In the genomic region with DNA sequence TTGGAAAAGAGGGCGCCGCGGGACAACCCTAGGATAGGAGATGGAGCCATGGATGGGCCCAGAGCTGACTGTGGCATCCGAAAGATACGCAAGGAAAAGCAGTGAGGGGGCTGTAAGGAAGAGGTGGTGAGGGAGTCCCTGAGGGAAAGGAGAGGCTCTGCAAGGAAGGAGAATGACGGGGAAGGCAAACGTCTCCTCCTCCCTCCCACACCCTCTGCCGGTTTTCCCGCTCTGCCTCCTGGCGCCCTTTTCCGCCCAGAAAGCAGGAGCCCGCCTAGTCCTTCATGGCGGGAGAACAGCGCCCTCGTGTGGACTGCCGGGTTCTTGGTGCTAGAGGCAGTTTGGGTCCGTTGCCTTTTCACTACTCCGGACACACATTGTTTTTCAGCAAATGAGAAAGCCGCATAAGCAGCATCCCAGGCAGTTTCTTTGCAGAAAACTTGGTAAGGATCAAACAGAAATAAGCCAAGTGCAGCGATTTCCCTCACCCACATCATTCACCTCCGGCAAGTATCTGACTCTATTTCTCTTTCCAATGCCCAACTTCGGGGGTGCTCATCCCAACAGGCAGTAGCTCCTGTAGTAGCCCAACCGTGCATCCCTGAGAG, we compare ENCODE assay signal across 9 cellular contexts.
DNase-seq lines count a peak whose midpoint lies in the region; ATAC-seq and TF ChIP-seq lines count a peak whose summit lies in the region.
"Had no signal": no experiment of that assay in that cellular context is flagged by ENCODE, and none has a peak within 500 bp of the region (broad histone marks: within the 10 kb centered on the region; RNA-seq: fewer than 3 reads in every experiment).

No MANE protein-coding gene starts in this region.

- in situ Hi-C loops in SK-MEL-5 (cut with HindIII; ENCODE audit: low pct_unique_long_range_greater_than_20kb, low sequenced_read_pairs): no loop called here

- H3K36me3 ChIP-seq in cardiac muscle cell (no peaks in the 10 kb centered on the region), aorta (ENCODE audit: control insufficient read depth in 1 of 2, insufficient read depth in 2 of 2, low read length in 1 of 2) (no peaks in the 10 kb centered on the region)

- no peaks in the 10 kb centered on the region for H3K4me1 ChIP-seq in cardiac muscle cell (ENCODE audit: low read depth)
- H3K4me1 ChIP-seq in aorta (ENCODE audit: control insufficient read depth in 1 of 2, insufficient read depth in 2 of 2, low read length in 2 of 2): no peaks in the 10 kb centered on the region

- peak; percentile 90 for TF ChIP-seq CTCF in cardiac muscle cell (IDR thresholded peaks at IDR 0.05; ENCODE audit: low read depth, low read length)

- 38 to 42% methylated on average over 22 to 23 of the region's 23 CpGs for WGBS in aorta, 2 donors

- DNase-seq in DMS53 (lab: John Stamatoyannopoulos, UW): peak; percentile 60
- no peak for DNase-seq in DMS53 treated with DMSO at 0.1 percent for 48 hours (lab: John Stamatoyannopoulos, UW; ENCODE audit: unreplicated experiment)
- DNase-seq in SK-MEL-5 (ENCODE audit: low read depth, low spot score): peak; percentile 84
- peak; percentile 57 for DNase-seq in activated naive CD8-positive, alpha-beta T cell treated with anti-CD3 and anti-CD28 coated beads for 36 hours
- peak; percentile 76 to 87 for DNase-seq in cardiac muscle cell (ENCODE audit: low read depth in 1 of 2, low spot score in 1 of 2)
- peak; percentile 54 for DNase-seq in pons (ENCODE audit: low spot score)
- DNase-seq in aorta: peak; percentile 88 to 95

- H3K36me3 Mint-ChIP-seq in activated naive CD8-positive, alpha-beta T cell treated with anti-CD3 and anti-CD28 coated beads for 36 hours: no peaks in the 10 kb centered on the region

- no peaks in the 10 kb centered on the region for H3K27me3 ChIP-seq in cardiac muscle cell
- H3K27me3 ChIP-seq in aorta (ENCODE audit: control insufficient read depth in 1 of 2, insufficient read depth in 2 of 2, low read length in 1 of 2): no peaks in the 10 kb centered on the region

- H3K9me3 Mint-ChIP-seq in activated naive CD8-positive, alpha-beta T cell treated with anti-CD3 and anti-CD28 coated beads for 36 hours: no peaks in the 10 kb centered on the region

- no peak overlapping the region for H3K4me3 Mint-ChIP-seq in activated naive CD8-positive, alpha-beta T cell treated with anti-CD3 and anti-CD28 coated beads for 36 hours

- no peak overlapping the region for H3K27ac Mint-ChIP-seq in activated naive CD8-positive, alpha-beta T cell treated with anti-CD3 and anti-CD28 coated beads for 36 hours

- H3K4me3 ChIP-seq in cardiac muscle cell (no peak overlapping the region), aorta (ENCODE audit: low read length in 2 of 2) (no peak overlapping the region)
- H3K4me3 ChIP-seq: skin epidermis had no signal

- H3K27ac ChIP-seq in cardiac muscle cell (no peak overlapping the region), aorta (ENCODE audit: low read depth in 1 of 2, low read length in 2 of 2) (no peak overlapping the region)
- H3K27ac ChIP-seq: skin epidermis had no signal

- peak; percentile 85 for ATAC-seq in HG03432 (IDR thresholded peaks at IDR 0.05; ENCODE audit: unreplicated experiment)
- peak; percentile 90 for ATAC-seq in aorta (ENCODE audit: low FRiP score)

- H3K9me3 ChIP-seq in cardiac muscle cell (ENCODE audit: low read depth) (no peaks in the 10 kb centered on the region), aorta (ENCODE audit: control insufficient read depth, low read length) (no peaks in the 10 kb centered on the region)

- intact Hi-C loops in aorta (cut with DNase I): loop anchor here (5.0 kb wide), 1 partner anchor 118 kb away; no protein-coding TSS in a partner anchor

- H3K4me1 Mint-ChIP-seq in activated naive CD8-positive, alpha-beta T cell treated with anti-CD3 and anti-CD28 coated beads for 36 hours: peaks cover 1% of the 10 kb centered on the region

- peaks cover 38% of the 10 kb centered on the region for H3K27me3 Mint-ChIP-seq in activated naive CD8-positive, alpha-beta T cell treated with anti-CD3 and anti-CD28 coated beads for 36 hours
